In the genomic region with DNA sequence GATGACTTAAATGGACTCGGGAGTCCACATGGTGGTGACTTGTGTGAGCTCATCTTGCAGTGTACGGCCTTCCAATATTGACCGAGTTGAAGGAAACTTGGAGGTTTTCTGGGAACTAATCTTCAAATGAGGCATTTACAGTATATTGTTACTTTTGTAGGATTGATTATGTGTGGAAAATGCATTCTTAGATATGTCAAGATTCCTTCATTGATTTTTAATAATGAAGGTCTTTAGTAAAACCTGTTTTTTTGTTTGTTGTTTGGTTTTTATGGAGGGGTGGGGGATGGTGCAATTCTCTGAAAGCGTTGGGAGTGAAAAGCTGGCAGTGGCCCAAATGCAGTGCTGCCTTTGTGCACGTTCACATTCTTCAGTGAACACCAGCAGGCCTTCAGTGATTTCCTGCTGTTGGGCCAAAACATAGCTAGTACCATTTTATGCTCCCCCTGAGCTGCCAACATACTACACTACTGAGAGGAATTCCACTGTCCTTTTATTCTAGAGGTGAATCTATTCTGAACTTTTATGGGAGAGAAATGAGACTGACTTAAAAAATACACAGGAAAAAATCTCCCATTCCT, we compare ENCODE assay signal across 11 cellular contexts. TPM values are rescaled to one million over a fixed set of nuclear protein-coding genes. Genes with fewer than 3 reads are reported as not detected.
A peak's percentile ranks its signal among the peaks of the same experiment; 100 is the strongest.
DNase-seq lines count a peak whose midpoint lies in the region; ATAC-seq and TF ChIP-seq lines count a peak whose summit lies in the region.
"Had no signal": no experiment of that assay in that cellular context is flagged by ENCODE, and none has a peak within 500 bp of the region (broad histone marks: within the 10 kb centered on the region; RNA-seq: fewer than 3 reads in every experiment).

No MANE protein-coding gene starts in this region.

- no peaks in the 10 kb centered on the region for H3K36me3 ChIP-seq in skeletal muscle tissue (ENCODE audit: control insufficient read depth in 3 of 3, insufficient read depth in 3 of 3, low read length in 3 of 3)
- no peaks in the 10 kb centered on the region for H3K36me3 ChIP-seq in testis (ENCODE audit: low read depth, missing control alignments)
- no peaks in the 10 kb centered on the region for H3K36me3 ChIP-seq in esophagus squamous epithelium

- peak overlapping the region; percentile 79 for H3K27ac ChIP-seq in skeletal muscle tissue (ENCODE audit: low read depth, low read length)
- H3K27ac ChIP-seq in testis = no peak overlapping the region
- peak overlapping the region in 1 of 4 donors; percentile 57 for H3K27ac ChIP-seq in esophagus squamous epithelium

- 61 to 72% methylated on average over 5 of the region's 5 CpGs for WGBS in testis, 2 donors
- WGBS in esophagus squamous epithelium, 2 donors = 57 to 61% methylated on average over 5 of the region's 5 CpGs

- intact Hi-C loops in testis (cut with DNase I; ENCODE audit: low total_unique reads) = no loop called here
- intact Hi-C loops in esophagus squamous epithelium (cut with DNase I) = no loop called here

- no peak overlapping the region for H3K9ac ChIP-seq in skeletal muscle tissue (ENCODE audit: low read depth in 1 of 3, low read length in 3 of 3)

- H3K27me3 ChIP-seq in skeletal muscle tissue (ENCODE audit: control insufficient read depth in 3 of 3, insufficient read depth in 3 of 3, low read length in 3 of 3) (no peaks in the 10 kb centered on the region), testis (no peaks in the 10 kb centered on the region), esophagus squamous epithelium (no peaks in the 10 kb centered on the region)

- TF ChIP-seq CTCF in testis (IDR thresholded peaks at IDR 0.05) = no peak
- no peak for TF ChIP-seq CTCF in esophagus squamous epithelium (IDR thresholded peaks at IDR 0.05)

- TF ChIP-seq POLR2A in testis (IDR thresholded peaks at IDR 0.05) (no peak), esophagus squamous epithelium (IDR thresholded peaks at IDR 0.05) (no peak)

- DNase-seq in NCI-H510A treated with DMSO at 0.1 percent for 48 hours (lab: John Stamatoyannopoulos, UW) = peak; percentile 38
- no peak for DNase-seq in NCI-H510A (lab: John Stamatoyannopoulos, UW)
- peak; percentile 31 for DNase-seq in glomerular visceral epithelial cell (ENCODE audit: extremely low spot score)
- no peak for DNase-seq in testis
- no peak for DNase-seq in globus pallidus (ENCODE audit: low spot score)
- no peak for DNase-seq in esophagus squamous epithelium (lab: John Stamatoyannopoulos, UW)
- DNase-seq: NCI-H1436 treated with DMSO at 0.1 percent for 48 hours, T-cell had no signal

- H3K4me1 ChIP-seq in skeletal muscle tissue (ENCODE audit: control insufficient read depth in 3 of 3, insufficient read depth in 3 of 3, low read length in 3 of 3) (peaks cover 13 to 22% (median 21%) of the 10 kb centered on the region in 3 donors), testis (peaks cover 4% of the 10 kb centered on the region), esophagus squamous epithelium (peaks cover 8 to 54% (median 21%) of the 10 kb centered on the region in 3 donors)

- H3K4me3 ChIP-seq in skeletal muscle tissue (ENCODE audit: low read length in 3 of 3) (no peak overlapping the region), testis (no peak overlapping the region), esophagus squamous epithelium (no peak overlapping the region)

- peak; percentile 27; the same call in 1 of the 3 replicates for ATAC-seq in SK-N-SH treated with all-trans-retinoic acid at 6 μM for 48 hours
- ATAC-seq: sciatic nerve, T-cell had no signal

- H3K9me3 ChIP-seq in skeletal muscle tissue (ENCODE audit: control insufficient read depth in 3 of 3, low read length in 3 of 3) = peaks cover 0 to 2% (median 0%) of the 10 kb centered on the region in 3 donors
- H3K9me3 ChIP-seq in testis = no peaks in the 10 kb centered on the region
- H3K9me3 ChIP-seq in esophagus squamous epithelium = peaks cover 0 to 17% (median 14%) of the 10 kb centered on the region in 3 donors

TF ChIP-seq in SK-N-SH treated with all-trans-retinoic acid at 6 μM for 48 hours, 23 proteins besides CTCF, POLR2A, EP300 and RAD21:
- TF ChIP-seq TOX (CRISPR knock-in tag; IDR thresholded peaks at IDR 0.05; ENCODE audit: borderline replicate concordance) (no peak), POU6F1 (CRISPR knock-in tag; IDR thresholded peaks at IDR 0.05; ENCODE audit: borderline replicate concordance, low read depth) (no peak), ESRRG (CRISPR knock-in tag; IDR thresholded peaks at IDR 0.05) (no peak), CREB5 (CRISPR knock-in tag; IDR thresholded peaks at IDR 0.05; ENCODE audit: low read depth) (no peak), TCF4 (CRISPR knock-in tag; IDR thresholded peaks at IDR 0.05; ENCODE audit: borderline replicate concordance) (no peak), ZNF8 (CRISPR knock-in tag; IDR thresholded peaks at IDR 0.05) (no peak), ZNF565 (CRISPR knock-in tag; conservative IDR thresholded peaks at IDR 0.05; ENCODE audit: low read depth) (no peak), ZNF70 (CRISPR knock-in tag; IDR thresholded peaks at IDR 0.05) (no peak)

RNA-seq across cellular contexts. Expression of gene CCNY, which starts 50.4 kb away (rescaled TPM):
- total RNA-seq in skeletal muscle tissue (45.9 TPM), testis (100 to 1,000 TPM; 103 to 132 TPM), esophagus squamous epithelium (10 to 100 TPM; 24.1 to 41.5 (median 30.4) TPM)
- 380 TPM for polyA plus RNA-seq in testis (ENCODE audit: insufficient read depth, low read depth, low replicate concordance)

Comparison
In these comparisons a context has a peak if more than half of its experiments do, and no peak if none do; other contexts are left out.
1. DNase-seq: peak in NCI-H510A treated with DMSO at 0.1 percent for 48 hours (single experiment) and glomerular visceral epithelial cell (single experiment); none in NCI-H510A (single experiment), testis (single experiment), globus pallidus (single experiment) and esophagus squamous epithelium (single experiment).